19 cellular contexts compared by ENCODE assay signal in the genomic region with DNA sequence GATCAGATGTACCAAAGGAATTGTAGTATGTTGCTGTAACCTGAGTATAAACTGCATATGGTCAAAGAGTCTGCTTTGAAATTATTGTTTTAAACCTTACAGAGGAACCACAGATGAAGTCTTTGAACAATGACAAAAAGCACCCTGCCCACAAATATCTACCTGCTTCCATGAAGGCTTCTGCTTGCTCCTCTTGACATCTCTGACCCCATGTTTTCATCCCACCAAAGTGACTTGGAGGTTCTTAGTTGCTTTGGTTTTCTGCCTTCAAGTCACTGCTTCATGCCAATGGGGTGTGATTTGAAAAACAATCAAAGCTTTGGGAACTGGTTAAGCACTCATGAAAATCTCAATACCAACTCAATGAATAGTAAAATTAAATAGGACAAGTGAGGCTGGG.
DNase-seq lines count a peak whose midpoint lies in the region; ATAC-seq and TF ChIP-seq lines count a peak whose summit lies in the region.
"Had no signal": no experiment of that assay in that cellular context is flagged by ENCODE, and none has a peak within 500 bp of the region (broad histone marks: within the 10 kb centered on the region; RNA-seq: fewer than 3 reads in every experiment).

No MANE protein-coding gene starts in this region.

- H3K4me1 Mint-ChIP-seq in mesothelial cell of epicardium, result peaks cover 18% of the 10 kb centered on the region
- H3K4me1 Mint-ChIP-seq: B cell; CD4-positive, CD25-positive, alpha-beta regulatory T cell had no signal

- no peaks in the 10 kb centered on the region for H4K20me1 ChIP-seq in PC-9 (ENCODE audit: insufficient read depth)
- no peaks in the 10 kb centered on the region for H4K20me1 ChIP-seq in osteoblast (ENCODE audit: insufficient read depth, low read length)
- H4K20me1 ChIP-seq: BLaER1 had no signal

- no peaks in the 10 kb centered on the region for H3K27me3 ChIP-seq in PC-9 (ENCODE audit: insufficient read depth, low read depth)
- no peaks in the 10 kb centered on the region for H3K27me3 ChIP-seq in osteoblast (ENCODE audit: insufficient read depth, low read length)
- H3K27me3 ChIP-seq: BLaER1 had no signal

- no peak overlapping the region for H3K4me3 ChIP-seq in PC-9
- no peak overlapping the region for H3K4me3 ChIP-seq in osteoblast (ENCODE audit: insufficient read depth, low read length)
- H3K4me3 ChIP-seq: BLaER1, GM12878, GM23338 had no signal

- H3K4me1 ChIP-seq in PC-9 (replicated peaks; ENCODE audit: insufficient read depth) (peaks cover 16% of the 10 kb centered on the region), osteoblast (ENCODE audit: insufficient read depth, low read length) (no peaks in the 10 kb centered on the region)
- H3K4me1 ChIP-seq: BLaER1 had no signal

- CTCF ChIA-PET in PC-9 (lab: Charles Lee), result no interaction called here

- intact Hi-C loops in PC-9 (cut with micrococcal nuclease; ENCODE audit: unreplicated experiment), result no loop called here

- H2AFZ ChIP-seq in PC-9 (peak overlapping the region; percentile 35; the same call in 1 of the 2 replicates), osteoblast (ENCODE audit: low read length) (no peak overlapping the region)
- H2AFZ ChIP-seq: GM23338 had no signal

- H3K27me3 Mint-ChIP-seq in mesothelial cell of epicardium (ENCODE audit: low read depth), result no peaks in the 10 kb centered on the region

- peaks cover 4% of the 10 kb centered on the region for H3K9me3 Mint-ChIP-seq in mesothelial cell of epicardium
- H3K9me3 Mint-ChIP-seq: CD8-positive, alpha-beta T cell; GM23338; H9 had no signal

- peak overlapping the region; percentile 78 for H3K27ac Mint-ChIP-seq in mesothelial cell of epicardium
- H3K27ac Mint-ChIP-seq: B cell; CD4-positive, CD25-positive, alpha-beta regulatory T cell; CD8-positive, alpha-beta T cell; GM23338; H9 had no signal

- no peaks in the 10 kb centered on the region for H3K9me2 ChIP-seq in PC-9 (ENCODE audit: insufficient read depth)

- H3K36me3 ChIP-seq in PC-9 (ENCODE audit: low read depth), result no peaks in the 10 kb centered on the region
- no peaks in the 10 kb centered on the region for H3K36me3 ChIP-seq in osteoblast (ENCODE audit: insufficient read depth, low read length)
- H3K36me3 ChIP-seq: BLaER1 had no signal

- 0 out of 2 replicates have a peak overlapping the region, but pooled peaks have one; percentile 31 for H3K27ac ChIP-seq in PC-9
- no peak overlapping the region for H3K27ac ChIP-seq in osteoblast (ENCODE audit: low read depth, low read length)
- H3K27ac ChIP-seq: BLaER1, C4-2B had no signal

- TF ChIP-seq CTCF in PC-9 (conservative IDR thresholded peaks at IDR 0.05) (no peak), mesothelial cell of epicardium (IDR thresholded peaks at IDR 0.05; ENCODE audit: unreplicated experiment) (no peak), osteoblast (IDR thresholded peaks at IDR 0.05; ENCODE audit: extremely low read depth, low read depth, low read length) (no peak)

- no peaks in the 10 kb centered on the region for H3K79me2 ChIP-seq in PC-9 (ENCODE audit: low read depth)
- H3K79me2 ChIP-seq in osteoblast (ENCODE audit: insufficient read depth, low read length), result no peaks in the 10 kb centered on the region

- ATAC-seq in SK-N-SH treated with all-trans-retinoic acid at 6 μM for 48 hours (no peak; the same call in 2 of the 3 replicates), HG02798 (IDR thresholded peaks at IDR 0.05; ENCODE audit: poor library complexity, unreplicated experiment) (no peak), GM21390 (IDR thresholded peaks at IDR 0.05; ENCODE audit: unreplicated experiment) (no peak)
- ATAC-seq: CD8-positive, alpha-beta T cell; GM12878; GM23338 had no signal

- no peaks in the 10 kb centered on the region for H3K36me3 Mint-ChIP-seq in mesothelial cell of epicardium
- H3K36me3 Mint-ChIP-seq: CD4-positive, CD25-positive, alpha-beta regulatory T cell; CD8-positive, alpha-beta T cell had no signal

- H3K9me3 ChIP-seq in PC-9 (ENCODE audit: insufficient read depth, low read depth), result peaks cover 11% of the 10 kb centered on the region
- no peaks in the 10 kb centered on the region for H3K9me3 ChIP-seq in osteoblast (ENCODE audit: low read depth, low read length)
- H3K9me3 ChIP-seq: BLaER1, Caco-2 had no signal

- no TSS peak for BruUV-seq in PC-9 (replicated peaks; lab: Mats Ljungman, UMichigan)

- no peak overlapping the region for H3K4me3 Mint-ChIP-seq in mesothelial cell of epicardium
- H3K4me3 Mint-ChIP-seq: B cell; CD4-positive, CD25-positive, alpha-beta regulatory T cell; CD8-positive, alpha-beta T cell; GM23338; H9 had no signal

- no peaks in the 10 kb centered on the region for H3F3A ChIP-seq in PC-9 (ENCODE audit: insufficient read depth, low read depth)

- H3K4me2 ChIP-seq in PC-9, result peak overlapping the region; percentile 26; the same call in 1 of the 2 replicates
- no peak overlapping the region for H3K4me2 ChIP-seq in osteoblast (ENCODE audit: insufficient read depth, low read length)
- H3K4me2 ChIP-seq: BLaER1, GM23338 had no signal

- DNase-seq in PC-9 (no peak), mesothelial cell of epicardium (ENCODE audit: low spot score in 2 of 2, unreplicated experiment in 2 of 2) (no peak), osteoblast (ENCODE audit: insufficient read length, low spot score, missing footprints) (peak; percentile 17), NAMALWA (ENCODE audit: low spot score) (no peak), NCI-H128 (lab: John Stamatoyannopoulos, UW; ENCODE audit: unreplicated experiment) (no peak)
- DNase-seq: Caco-2; CD4-positive, CD25-positive, alpha-beta regulatory T cell; CD8-positive, alpha-beta T cell; DMS153; DND-41; H9 had no signal

- POLR2A ChIA-PET in PC-9 (lab: Charles Lee; ENCODE audit: unreplicated experiment), result no interaction called here

TF ChIP-seq in SK-N-SH treated with all-trans-retinoic acid at 6 μM for 48 hours, 23 proteins besides CTCF, POLR2A, EP300 and RAD21:
- TF ChIP-seq, protein P1, sequence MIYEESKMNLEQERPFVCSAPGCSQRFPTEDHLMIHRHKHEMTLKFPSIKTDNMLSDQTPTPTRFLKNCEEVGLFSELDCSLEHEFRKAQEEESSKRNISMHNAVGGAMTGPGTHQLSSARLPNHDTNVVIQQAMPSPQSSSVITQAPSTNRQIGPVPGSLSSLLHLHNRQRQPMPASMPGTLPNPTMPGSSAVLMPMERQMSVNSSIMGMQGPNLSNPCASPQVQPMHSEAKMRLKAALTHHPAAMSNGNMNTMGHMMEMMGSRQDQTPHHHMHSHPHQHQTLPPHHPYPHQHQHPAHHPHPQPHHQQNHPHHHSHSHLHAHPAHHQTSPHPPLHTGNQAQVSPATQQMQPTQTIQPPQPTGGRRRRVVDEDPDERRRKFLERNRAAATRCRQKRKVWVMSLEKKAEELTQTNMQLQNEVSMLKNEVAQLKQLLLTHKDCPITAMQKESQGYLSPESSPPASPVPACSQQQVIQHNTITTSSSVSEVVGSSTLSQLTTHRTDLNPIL (CRISPR knock-in tag; IDR thresholded peaks at IDR 0.05; ENCODE audit: low read depth), result no peak
- TF ChIP-seq ZNF70 (CRISPR knock-in tag; IDR thresholded peaks at IDR 0.05) (no peak), CSDC2 (CRISPR knock-in tag; IDR thresholded peaks at IDR 0.05) (peak; percentile 93), SNAI2 (CRISPR knock-in tag; IDR thresholded peaks at IDR 0.05) (peak; percentile 50; the same call in 1 of the 2 replicates), ISL1 (CRISPR knock-in tag; IDR thresholded peaks at IDR 0.05) (no peak), RARB (CRISPR knock-in tag; IDR thresholded peaks at IDR 0.05) (peak; percentile 59; the same call in 1 of the 2 replicates)
TF ChIP-seq in SK-N-SH treated with all-trans-retinoic acid at 6 μM for 48 hours: peak in this region for 3.
